Comparison of ENCODE assay signal across 20 cellular contexts in the genomic region with DNA sequence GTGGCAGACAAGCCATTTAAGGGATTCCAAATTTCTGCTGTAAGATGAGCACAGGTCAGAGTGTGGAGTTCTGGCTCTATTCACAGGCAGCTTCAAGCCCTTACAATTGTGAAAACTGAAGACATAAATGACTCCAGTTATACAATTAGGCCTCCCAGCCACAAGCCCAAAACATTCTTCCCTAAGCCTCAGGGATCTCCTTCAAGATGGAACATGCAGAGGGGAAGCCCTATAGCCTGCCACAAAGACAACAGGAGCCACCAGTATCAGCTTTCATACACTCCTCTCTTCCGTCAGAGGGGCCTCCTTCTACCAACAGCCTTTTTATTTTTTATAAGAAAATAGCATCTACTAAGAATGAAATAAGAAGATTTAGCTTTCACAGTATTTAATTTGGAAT. TPM values are rescaled to one million over a fixed set of nuclear protein-coding genes. Genes with fewer than 3 reads are reported as not detected.
DNase-seq lines count a peak whose midpoint lies in the region; ATAC-seq and TF ChIP-seq lines count a peak whose summit lies in the region.
"Had no signal": no experiment of that assay in that cellular context is flagged by ENCODE, and none has a peak within 500 bp of the region (broad histone marks: within the 10 kb centered on the region; RNA-seq: fewer than 3 reads in every experiment).

No MANE protein-coding gene starts in this region.

- no peak overlapping the region for H2BK20ac ChIP-seq in IMR-90 (ENCODE audit: low read depth, low read length)
- H2BK20ac ChIP-seq in H9 (ENCODE audit: low read depth, low read length, poor library complexity, severe bottlenecking) = no peak overlapping the region

- no peak overlapping the region for H3K4me3 Mint-ChIP-seq in MCF 10A (ENCODE audit: unreplicated experiment)
- H3K4me3 Mint-ChIP-seq in CD8-positive, alpha-beta memory T cell = no peak overlapping the region
- no peak overlapping the region for H3K4me3 Mint-ChIP-seq in H9
- H3K4me3 Mint-ChIP-seq: activated naive CD4-positive, alpha-beta T cell treated with anti-CD3 and anti-CD28 coated beads for 36 hours; endodermal cell; naive thymus-derived CD8-positive, alpha-beta T cell had no signal

- peaks cover 20% of the 10 kb centered on the region for H4K20me1 ChIP-seq in IMR-90 (ENCODE audit: insufficient read depth, low read length)
- peaks cover 4% of the 10 kb centered on the region for H4K20me1 ChIP-seq in smooth muscle cell (ENCODE audit: low read depth)
- peaks cover 3% of the 10 kb centered on the region for H4K20me1 ChIP-seq in H9 (ENCODE audit: control insufficient read depth, insufficient read depth, insufficient read length)

- H3K4me1 ChIP-seq in IMR-90 (ENCODE audit: control insufficient read depth, insufficient read depth, low read length) (peaks cover 26% of the 10 kb centered on the region), smooth muscle cell (ENCODE audit: low read depth) (peaks cover 61% of the 10 kb centered on the region), H9 (ENCODE audit: insufficient read depth, low read length) (no peaks in the 10 kb centered on the region; the same call in 1 of the 2 replicates)
- H3K4me1 ChIP-seq in CD8-positive, alpha-beta memory T cell (ENCODE audit: insufficient read depth, low read length) = no peaks in the 10 kb centered on the region

- H3K56ac ChIP-seq in IMR-90 (ENCODE audit: extremely low read depth, insufficient read depth, low read length) (no peak overlapping the region), H9 (ENCODE audit: insufficient read length, low read depth, low read length) (no peak overlapping the region)

- H3K79me1 ChIP-seq in IMR-90 (ENCODE audit: low read depth in 1 of 2, low read length in 2 of 2) (peaks cover 7 to 45% of the 10 kb centered on the region in 2 experiments; a peak in 3 of 4 replicates), H9 (ENCODE audit: insufficient read depth, low read depth, low read length, poor library complexity, severe bottlenecking) (no peaks in the 10 kb centered on the region)

- CTCF ChIA-PET in IMR-90 (lab: Yijun Ruan, JAX) = no interaction called here
- CTCF ChIA-PET in MCF 10A (lab: Yijun Ruan, JAX) = no interaction called here
- CTCF ChIA-PET in CD8-positive, alpha-beta memory T cell (lab: Charles Lee) = no interaction called here
- CTCF ChIA-PET in HEK293T (lab: Yijun Ruan, JAX) = no interaction called here

- H3K18ac ChIP-seq in IMR-90 (ENCODE audit: low read depth, low read length) (no peak overlapping the region), H9 (ENCODE audit: insufficient read length, low read depth, low read length) (no peak overlapping the region)

- H2AK5ac ChIP-seq in IMR-90 (ENCODE audit: low read depth, low read length) (peak overlapping the region; percentile 25; the same call in 1 of the 2 replicates), H9 (ENCODE audit: insufficient read length, low read length) (no peak overlapping the region)

- H3K9me1 ChIP-seq in IMR-90 (ENCODE audit: insufficient read depth, low read length) = peaks cover 31% of the 10 kb centered on the region

- H2BK5ac ChIP-seq in IMR-90 (ENCODE audit: low read depth, low read length, poor library complexity, severe bottlenecking) (no peak overlapping the region), H9 (ENCODE audit: insufficient read length, low read length) (no peak overlapping the region)

- H2BK120ac ChIP-seq in IMR-90 (ENCODE audit: low read depth, low read length) (no peak overlapping the region), H9 (ENCODE audit: low read depth, low read length, poor library complexity, severe bottlenecking) (no peak overlapping the region)

- H2BK15ac ChIP-seq in IMR-90 (ENCODE audit: low read depth, low read length) = no peak overlapping the region
- no peak overlapping the region for H2BK15ac ChIP-seq in H9 (ENCODE audit: low read depth, low read length)

- H3K27me3 Mint-ChIP-seq in MCF 10A (ENCODE audit: insufficient read depth, unreplicated experiment) (no peaks in the 10 kb centered on the region), H9 (ENCODE audit: low read depth) (no peaks in the 10 kb centered on the region)
- H3K27me3 Mint-ChIP-seq in CD8-positive, alpha-beta memory T cell = no peaks in the 10 kb centered on the region
- H3K27me3 Mint-ChIP-seq: naive thymus-derived CD8-positive, alpha-beta T cell had no signal

- H4K91ac ChIP-seq in IMR-90 (ENCODE audit: insufficient read depth, low read depth, low read length) = no peak overlapping the region
- H4K91ac ChIP-seq in H9 (ENCODE audit: insufficient read length, low read depth, low read length) = no peak overlapping the region

- H3K9me3 ChIP-seq in IMR-90 (ENCODE audit: control insufficient read depth, insufficient read depth, low read length) (no peaks in the 10 kb centered on the region), smooth muscle cell (replicated peaks; ENCODE audit: low read depth) (no peaks in the 10 kb centered on the region), H9 (ENCODE audit: control insufficient read depth, low read depth, low read length) (no peaks in the 10 kb centered on the region)
- no peaks in the 10 kb centered on the region for H3K9me3 ChIP-seq in CD8-positive, alpha-beta memory T cell (ENCODE audit: low read length)
- H3K9me3 ChIP-seq: BE2C had no signal

- H3F3A ChIP-seq in smooth muscle cell (ENCODE audit: low read depth) = peaks cover 69% of the 10 kb centered on the region

- no peaks in the 10 kb centered on the region for H3K9me3 Mint-ChIP-seq in MCF 10A (ENCODE audit: unreplicated experiment)
- no peaks in the 10 kb centered on the region for H3K9me3 Mint-ChIP-seq in CD8-positive, alpha-beta memory T cell
- no peaks in the 10 kb centered on the region for H3K9me3 Mint-ChIP-seq in H9
- H3K9me3 Mint-ChIP-seq: activated naive CD4-positive, alpha-beta T cell treated with anti-CD3 and anti-CD28 coated beads for 36 hours; endodermal cell; naive thymus-derived CD8-positive, alpha-beta T cell had no signal

- TF ChIP-seq POLR2A in IMR-90 (IDR thresholded peaks at IDR 0.05; ENCODE audit: low read depth, low read length) = no peak

- peaks cover 16% of the 10 kb centered on the region for H3K4me1 Mint-ChIP-seq in MCF 10A (ENCODE audit: insufficient read depth, unreplicated experiment)
- no peaks in the 10 kb centered on the region for H3K4me1 Mint-ChIP-seq in CD8-positive, alpha-beta memory T cell
- peaks cover 49 to 59% of the 10 kb centered on the region in 2 experiments for H3K4me1 Mint-ChIP-seq in H9

- H3K14ac ChIP-seq in IMR-90 (replicated peaks; ENCODE audit: low read depth, low read length) (no peak overlapping the region), H9 (ENCODE audit: insufficient read depth, low read length) (no peak overlapping the region)

- H3K27ac Mint-ChIP-seq in MCF 10A (ENCODE audit: low read depth, unreplicated experiment) (peak overlapping the region; percentile 69), H9 (no peak overlapping the region; a peak in 1 of 7 replicates)
- no peak overlapping the region for H3K27ac Mint-ChIP-seq in CD8-positive, alpha-beta memory T cell
- H3K27ac Mint-ChIP-seq: activated naive CD4-positive, alpha-beta T cell treated with anti-CD3 and anti-CD28 coated beads for 36 hours; endodermal cell; naive thymus-derived CD8-positive, alpha-beta T cell had no signal

- ATAC-seq in IMR-90 (ENCODE audit: low read depth) = no peak
- ATAC-seq: K562; left lobe of liver; naive thymus-derived CD8-positive, alpha-beta T cell had no signal

- BruUV-seq in IMR-90 (replicated peaks; lab: Mats Ljungman, UMichigan) = no TSS peak
- BruUV-seq in MCF 10A (replicated peaks; lab: Mats Ljungman, UMichigan) = no TSS peak

- TF ChIP-seq CTCF in IMR-90 (conservative IDR thresholded peaks at IDR 0.05; ENCODE audit: low read depth, low read length) (no peak), MCF 10A (IDR thresholded peaks at IDR 0.05; ENCODE audit: unreplicated experiment) (no peak), smooth muscle cell (IDR thresholded peaks at IDR 0.05; ENCODE audit: borderline replicate concordance, insufficient read depth, poor library complexity, severe bottlenecking) (no peak), H9 (conservative IDR thresholded peaks at IDR 0.05) (no peak)

- H4K8ac ChIP-seq in IMR-90 (ENCODE audit: low read depth in 2 of 2, low read length in 2 of 2) (no peak overlapping the region; a peak in 1 of 4 replicates), H9 (replicated peaks; ENCODE audit: insufficient read length, low read depth, low read length) (no peak overlapping the region)

- H3K36me3 Mint-ChIP-seq in MCF 10A (ENCODE audit: insufficient read depth, unreplicated experiment) (no peaks in the 10 kb centered on the region), H9 (ENCODE audit: insufficient read depth in 1 of 3, low read depth in 3 of 3) (peaks cover 2 to 40% (median 30%) of the 10 kb centered on the region in 3 experiments; a peak in 6 of 7 replicates)
- peaks cover 4 to 15% (median 7%) of the 10 kb centered on the region in 3 donors for H3K36me3 Mint-ChIP-seq in CD8-positive, alpha-beta memory T cell

- POLR2A ChIA-PET in IMR-90 (lab: Charles Lee; ENCODE audit: unreplicated experiment) (interaction anchor here (0.6 kb wide), 1 partner anchor 11 kb away, joined by 3 read pairs; no protein-coding TSS in a partner anchor), MCF 10A (lab: Yijun Ruan, JAX) (interaction anchor here (0.7 to 2.0 kb wide), 10 partner anchors 9 to 79 kb away, joined by 3 to 13 read pairs (median 5); partner anchors contain the start of gene DLD), HEK293T (lab: Yijun Ruan, JAX) (no interaction called here)
- POLR2A ChIA-PET in CD8-positive, alpha-beta memory T cell (lab: Charles Lee) = no interaction called here

- no peak overlapping the region for H3K9ac ChIP-seq in IMR-90 (ENCODE audit: low read depth, low read length)
- no peak overlapping the region for H3K9ac ChIP-seq in smooth muscle cell (ENCODE audit: low read depth)
- no peak overlapping the region for H3K9ac ChIP-seq in H9 (ENCODE audit: extremely low read depth, insufficient read length, low read length)

- TF ChIP-seq RAD21 in IMR-90 (IDR thresholded peaks at IDR 0.05; ENCODE audit: low read length) = no peak

- H3K27me3 ChIP-seq in IMR-90 (ENCODE audit: control insufficient read depth, insufficient read depth, low read length) (no peaks in the 10 kb centered on the region), smooth muscle cell (ENCODE audit: low read depth) (no peaks in the 10 kb centered on the region), H9 (ENCODE audit: insufficient read depth, low read length) (no peaks in the 10 kb centered on the region)
- H3K27me3 ChIP-seq in CD8-positive, alpha-beta memory T cell (ENCODE audit: insufficient read depth, low read length, poor library complexity, severe bottlenecking) = no peaks in the 10 kb centered on the region
- H3K27me3 ChIP-seq: BE2C had no signal

- no peak overlapping the region for H4K5ac ChIP-seq in IMR-90 (ENCODE audit: low read depth, low read length)
- H4K5ac ChIP-seq in H9 (ENCODE audit: insufficient read length, low read depth, low read length) = no peak overlapping the region

- H3K36me3 ChIP-seq in IMR-90 (ENCODE audit: control insufficient read depth, insufficient read depth, low read length) (peaks cover 46% of the 10 kb centered on the region), smooth muscle cell (ENCODE audit: low read depth) (peaks cover 7% of the 10 kb centered on the region)
- H3K36me3 ChIP-seq in CD8-positive, alpha-beta memory T cell (ENCODE audit: insufficient read depth, low read length) = no peaks in the 10 kb centered on the region

- dilution Hi-C loops in IMR-90 (cut with HindIII; ENCODE audit: low sequenced_read_pairs, unreplicated experiment) = no loop called here

- H3T11ph ChIP-seq in H9 (ENCODE audit: low read length) = no peak overlapping the region

- H2BK12ac ChIP-seq in H9 (ENCODE audit: insufficient read length, low read depth, low read length) = no peak overlapping the region

- no peak overlapping the region for H2AFZ ChIP-seq in IMR-90 (replicated peaks; ENCODE audit: low read length, poor library complexity)
- H2AFZ ChIP-seq in smooth muscle cell (ENCODE audit: low read depth) = no peak overlapping the region
- no peak overlapping the region for H2AFZ ChIP-seq in H9 (ENCODE audit: low read length)

- H3K4me2 ChIP-seq in IMR-90 (ENCODE audit: low read depth, low read length) = no peak overlapping the region
- H3K4me2 ChIP-seq in smooth muscle cell = peak overlapping the region; percentile 75
- H3K4me2 ChIP-seq in H9 (ENCODE audit: insufficient read depth, insufficient read length, low read length) = no peak overlapping the region

- H2AK9ac ChIP-seq in IMR-90 (replicated peaks; ENCODE audit: low read depth, low read length, poor library complexity) = no peak overlapping the region

- no peak for DNase-seq in IMR-90
- no peak for DNase-seq in MCF 10A (ENCODE audit: unreplicated experiment)
- DNase-seq in left kidney (ENCODE audit: low read depth, low spot score) = peak; percentile 37
- no peak for DNase-seq in smooth muscle cell (lab: John Stamatoyannopoulos, UW; ENCODE audit: unreplicated experiment)
- DNase-seq in CD8-positive, alpha-beta memory T cell = no peak
- DNase-seq in HEK293T (ENCODE audit: extremely low spot score) = no peak
- DNase-seq in NCI-H1694 treated with DMSO at 0.1 percent for 48 hours (lab: John Stamatoyannopoulos, UW) = no peak
- no peak for DNase-seq in H9
- DNase-seq: activated CD8-positive, alpha-beta memory T cell treated with anti-CD3 and anti-CD28 coated beads, Interleukin-2, amount 50 U/mL, for 4 hours; activated naive CD4-positive, alpha-beta T cell treated with anti-CD3 and anti-CD28 coated beads for 36 hours; BE2C; endodermal cell; HCEC 1CT; naive thymus-derived CD8-positive, alpha-beta T cell; NCI-H446 treated with DMSO at 0.1 percent for 48 hours; small intestine; stimulated activated naive CD4-positive, alpha-beta T cell treated with Interleukin-2 at 50 U/mL for 16 hours; T-helper 1 cell had no signal

- H3K23me2 ChIP-seq in H9 (ENCODE audit: insufficient read length, low read depth, low read length, poor library complexity, severe bottlenecking) = no peaks in the 10 kb centered on the region

- H3K4me3 ChIP-seq in IMR-90 (ENCODE audit: insufficient read depth, low read depth, low read length) = no peak overlapping the region
- H3K4me3 ChIP-seq in smooth muscle cell = no peak overlapping the region
- H3K4me3 ChIP-seq in CD8-positive, alpha-beta memory T cell (ENCODE audit: low read length) = no peak overlapping the region
- H3K4me3 ChIP-seq: K562 had no signal

- intact Hi-C loops in IMR-90 (cut with micrococcal nuclease) (no loop called here), MCF 10A (cut with micrococcal nuclease) (no loop called here)

- H3K27ac ChIP-seq in IMR-90 (ENCODE audit: insufficient read depth, low read length) (no peak overlapping the region), smooth muscle cell (ENCODE audit: low read depth) (peak overlapping the region; percentile 87), H9 (ENCODE audit: insufficient read length, low read depth, low read length) (no peak overlapping the region)
- H3K27ac ChIP-seq in CD8-positive, alpha-beta memory T cell (ENCODE audit: low read depth, low read length) = no peak overlapping the region

- H3K79me2 ChIP-seq in smooth muscle cell (ENCODE audit: low read depth) (no peaks in the 10 kb centered on the region), H9 (ENCODE audit: insufficient read depth, low read length) (no peaks in the 10 kb centered on the region)

- H3K23ac ChIP-seq in IMR-90 (ENCODE audit: low read depth, low read length) (peak overlapping the region; percentile 40; the same call in 1 of the 2 replicates), H9 (ENCODE audit: insufficient read length, low read depth, low read length) (no peak overlapping the region)

- in situ Hi-C loops in IMR-90 (cut with MboI; ENCODE audit: low sequenced_read_pairs) = no loop called here

- no CpG with 5 or more reads among the region's 1 CpG for WGBS in IMR-90 (ENCODE audit: extremely low coverage in 2 of 2, insufficient read length in 1 of 2), 2 experiments
- 13% methylated on average over 1 of the region's 1 CpG for WGBS in smooth muscle cell (ENCODE audit: low lambda C conversion rate)
- no CpG with 5 or more reads among the region's 1 CpG for WGBS in H9 (ENCODE audit: extremely low coverage, insufficient read length, low lambda C conversion rate)

- H3K4ac ChIP-seq in IMR-90 (ENCODE audit: low read depth, low read length) = no peak overlapping the region; the same call in 1 of the 2 replicates
- H3K4ac ChIP-seq in H9 (ENCODE audit: low read depth, low read length) = no peak overlapping the region

RNA-seq across cellular contexts. Expression of gene DLD, which starts 46.5 kb away (rescaled TPM):
- total RNA-seq in IMR-90 (2012; rRNA removed) (120 and 361 TPM in 2 replicates), MCF 10A (2022) (83.0 and 85.7 TPM in 2 replicates), smooth muscle cell (165 and 172 TPM in 2 replicates), H9 (2021) (91.0 and 93.7 TPM in 2 replicates)
- polyA plus RNA-seq in IMR-90 (2012; rRNA removed) (86.2 and 121 TPM in 2 replicates), smooth muscle cell (51.4 and 71.4 TPM in 2 replicates)
- polyA plus RNA-seq in IMR-90 (2012; cell fraction: cytosol; rRNA removed) = 30.6 and 73.6 TPM in 2 replicates
- 15.8 and 90.9 TPM in 2 replicates for polyA plus RNA-seq in IMR-90 (2012; cell fraction: nucleus; rRNA removed; ENCODE audit: low replicate concordance)
- total RNA-seq in CD8-positive, alpha-beta memory T cell = 100 to 1,000 TPM; 121 TPM
- 53.4 TPM for polyA plus RNA-seq in CD8-positive, alpha-beta memory T cell

Comparison
In these comparisons a context has a peak if more than half of its experiments do, and no peak if none do; other contexts are left out.
1. POLR2A ChIA-PET loops: an anchor here in IMR-90 (0.6 kb wide) and MCF 10A (0.7 to 2.0 kb wide); none called in CD8-positive, alpha-beta memory T cell and HEK293T.